Comparison of ENCODE assay signal across 21 cellular contexts in genomic region chr4:74635490-74636123, GRCh38.
"Had no signal": no experiment of that assay in that cellular context is flagged by ENCODE, and none has a peak within 500 bp of the region (broad histone marks: within the 10 kb centered on the region; RNA-seq: fewer than 3 reads in every experiment).

No MANE protein-coding gene starts in this region.

- H3K9me3 ChIP-seq: heart right ventricle, sigmoid colon, upper lobe of left lung had no signal

- ATAC-seq: activated CD4-positive, CD25-positive, alpha-beta regulatory T cell treated with anti-CD3 and anti-CD28 coated beads, Interleukin-2, amount 50 U/mL, for 24 hours; activated CD8-positive, alpha-beta memory T cell treated with anti-CD3 and anti-CD28 coated beads, Interleukin-2, amount 10 ng/mL, durations not matched to agents 7 days and 5 days; activated CD8-positive, alpha-beta T cell treated with anti-CD3 and anti-CD28 coated beads for 36 hours; effector memory CD8-positive, alpha-beta T cell; heart right ventricle; left lobe of liver; naive thymus-derived CD8-positive, alpha-beta T cell; stimulated activated naive CD8-positive, alpha-beta T cell treated with anti-CD3 and anti-CD28 coated beads, Interleukin-15, Interleukin-2, amounts not matched to agents 100 U/mL and 50 U/mL, for 24 hours; T-cell had no signal

- H3K36me3 ChIP-seq: heart right ventricle, neural progenitor cell, sigmoid colon, upper lobe of left lung had no signal

- H3K27ac ChIP-seq: heart right ventricle, neural progenitor cell, sigmoid colon, upper lobe of left lung, VCaP had no signal

- DNase-seq: activated CD4-positive, alpha-beta T cell treated with anti-CD3 and anti-CD28 coated beads, Interleukin-2, amount 10 ng/mL, durations not matched to agents 24 days and 14 days; activated CD8-positive, alpha-beta memory T cell treated with anti-CD3 and anti-CD28 coated beads, Interleukin-2, amount 10 ng/mL, durations not matched to agents 7 days and 5 days; activated CD8-positive, alpha-beta T cell treated with anti-CD3 and anti-CD28 coated beads for 36 hours; activated gamma-delta T cell treated with Interleukin-2 at 50 U/mL for 16 hours; activated T-cell treated with anti-CD3 and anti-CD28 coated beads for 4 hours; anterior cingulate cortex; effector memory CD8-positive, alpha-beta T cell; heart right ventricle; islet precursor cell; naive thymus-derived CD8-positive, alpha-beta T cell; posterior cingulate gyrus; sigmoid colon; stimulated activated CD4-positive, alpha-beta T cell treated with anti-CD3 and anti-CD28 coated beads, Interleukin-4, amount 100 ng/mL, for 24 hours; stimulated activated naive CD8-positive, alpha-beta T cell treated with anti-CD3 and anti-CD28 coated beads, Interleukin-15, Interleukin-2, amounts not matched to agents 100 U/mL and 50 U/mL, for 24 hours; T-cell; upper lobe of left lung had no signal

- H3K4me1 ChIP-seq: neural progenitor cell had no signal

- H3K4me3 ChIP-seq: heart right ventricle, lung, neural progenitor cell, sigmoid colon, upper lobe of left lung had no signal
